2 cellular contexts compared by ENCODE assay signal in the genomic region with DNA sequence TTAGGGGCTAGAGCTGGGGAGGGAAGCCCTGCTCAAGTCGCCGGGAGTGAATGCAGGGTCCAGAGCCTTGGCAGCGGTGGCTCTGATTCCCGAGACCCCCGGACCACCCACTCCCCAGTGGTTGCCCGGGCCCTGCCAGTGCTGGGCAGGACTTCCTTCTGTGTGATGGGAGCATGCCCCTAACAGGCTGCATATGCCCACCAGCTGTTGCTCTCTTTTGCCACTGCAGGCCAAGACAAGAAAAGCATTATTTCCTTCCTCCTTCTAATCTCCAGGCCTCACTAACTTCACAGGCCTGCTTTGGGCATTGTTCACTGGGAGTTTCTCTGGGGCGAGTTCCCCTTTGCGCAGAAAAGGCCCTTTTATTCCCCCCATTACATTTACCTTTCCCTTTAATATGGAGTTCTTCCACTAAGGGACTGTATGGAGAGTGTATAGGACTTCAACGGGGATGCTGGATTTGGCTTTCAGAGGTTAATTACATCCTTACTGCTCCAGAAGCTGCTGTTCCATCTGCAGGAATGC.
TF ChIP-seq lines count a peak whose summit lies in the region.

No MANE protein-coding gene starts in this region.

TF ChIP-seq in GM23338, 12 proteins besides CTCF, POLR2A, EP300 and RAD21:
- no peak for TF ChIP-seq EZH2 (IDR thresholded peaks at IDR 0.05; ENCODE audit: low read depth, unreplicated experiment)
- no peak for TF ChIP-seq CREB1 (CRISPR knock-in tag; IDR thresholded peaks at IDR 0.05; ENCODE audit: low read depth)
- TF ChIP-seq JUNB (IDR thresholded peaks at IDR 0.05; ENCODE audit: unreplicated experiment): no peak
- no peak for TF ChIP-seq EZH2phosphoT487 (IDR thresholded peaks at IDR 0.05; ENCODE audit: unreplicated experiment)
- no peak for TF ChIP-seq ZNF331 (CRISPR knock-in tag; IDR thresholded peaks at IDR 0.05; ENCODE audit: low read depth)
- no peak for TF ChIP-seq STAT1 (IDR thresholded peaks at IDR 0.05; ENCODE audit: unreplicated experiment)
- TF ChIP-seq ZNF114 (CRISPR knock-in tag; IDR thresholded peaks at IDR 0.05): no peak
- TF ChIP-seq, protein P1, sequence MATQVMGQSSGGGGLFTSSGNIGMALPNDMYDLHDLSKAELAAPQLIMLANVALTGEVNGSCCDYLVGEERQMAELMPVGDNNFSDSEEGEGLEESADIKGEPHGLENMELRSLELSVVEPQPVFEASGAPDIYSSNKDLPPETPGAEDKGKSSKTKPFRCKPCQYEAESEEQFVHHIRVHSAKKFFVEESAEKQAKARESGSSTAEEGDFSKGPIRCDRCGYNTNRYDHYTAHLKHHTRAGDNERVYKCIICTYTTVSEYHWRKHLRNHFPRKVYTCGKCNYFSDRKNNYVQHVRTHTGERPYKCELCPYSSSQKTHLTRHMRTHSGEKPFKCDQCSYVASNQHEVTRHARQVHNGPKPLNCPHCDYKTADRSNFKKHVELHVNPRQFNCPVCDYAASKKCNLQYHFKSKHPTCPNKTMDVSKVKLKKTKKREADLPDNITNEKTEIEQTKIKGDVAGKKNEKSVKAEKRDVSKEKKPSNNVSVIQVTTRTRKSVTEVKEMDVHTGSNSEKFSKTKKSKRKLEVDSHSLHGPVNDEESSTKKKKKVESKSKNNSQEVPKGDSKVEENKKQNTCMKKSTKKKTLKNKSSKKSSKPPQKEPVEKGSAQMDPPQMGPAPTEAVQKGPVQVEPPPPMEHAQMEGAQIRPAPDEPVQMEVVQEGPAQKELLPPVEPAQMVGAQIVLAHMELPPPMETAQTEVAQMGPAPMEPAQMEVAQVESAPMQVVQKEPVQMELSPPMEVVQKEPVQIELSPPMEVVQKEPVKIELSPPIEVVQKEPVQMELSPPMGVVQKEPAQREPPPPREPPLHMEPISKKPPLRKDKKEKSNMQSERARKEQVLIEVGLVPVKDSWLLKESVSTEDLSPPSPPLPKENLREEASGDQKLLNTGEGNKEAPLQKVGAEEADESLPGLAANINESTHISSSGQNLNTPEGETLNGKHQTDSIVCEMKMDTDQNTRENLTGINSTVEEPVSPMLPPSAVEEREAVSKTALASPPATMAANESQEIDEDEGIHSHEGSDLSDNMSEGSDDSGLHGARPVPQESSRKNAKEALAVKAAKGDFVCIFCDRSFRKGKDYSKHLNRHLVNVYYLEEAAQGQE (IDR thresholded peaks at IDR 0.05; ENCODE audit: unreplicated experiment): no peak
- TF ChIP-seq, protein P2, sequence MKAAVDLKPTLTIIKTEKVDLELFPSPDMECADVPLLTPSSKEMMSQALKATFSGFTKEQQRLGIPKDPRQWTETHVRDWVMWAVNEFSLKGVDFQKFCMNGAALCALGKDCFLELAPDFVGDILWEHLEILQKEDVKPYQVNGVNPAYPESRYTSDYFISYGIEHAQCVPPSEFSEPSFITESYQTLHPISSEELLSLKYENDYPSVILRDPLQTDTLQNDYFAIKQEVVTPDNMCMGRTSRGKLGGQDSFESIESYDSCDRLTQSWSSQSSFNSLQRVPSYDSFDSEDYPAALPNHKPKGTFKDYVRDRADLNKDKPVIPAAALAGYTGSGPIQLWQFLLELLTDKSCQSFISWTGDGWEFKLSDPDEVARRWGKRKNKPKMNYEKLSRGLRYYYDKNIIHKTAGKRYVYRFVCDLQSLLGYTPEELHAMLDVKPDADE (IDR thresholded peaks at IDR 0.05): no peak
- no peak for TF ChIP-seq NANOG (IDR thresholded peaks at IDR 0.05; ENCODE audit: borderline replicate concordance)

TF ChIP-seq in H1, 55 proteins besides CTCF, POLR2A, EP300 and RAD21:
- TF ChIP-seq PHF8 (conservative IDR thresholded peaks at IDR 0.05; ENCODE audit: low read depth, low read length) (no peak), NANOG (IDR thresholded peaks at IDR 0.05; ENCODE audit: insufficient read depth, low read depth, low read length, poor library complexity, severe bottlenecking) (no peak), BCL11A (IDR thresholded peaks at IDR 0.05; ENCODE audit: low read depth in 2 of 2, low read length in 2 of 2) (no peak), MAX (IDR thresholded peaks at IDR 0.05) (no peak)
